In the genomic region with DNA sequence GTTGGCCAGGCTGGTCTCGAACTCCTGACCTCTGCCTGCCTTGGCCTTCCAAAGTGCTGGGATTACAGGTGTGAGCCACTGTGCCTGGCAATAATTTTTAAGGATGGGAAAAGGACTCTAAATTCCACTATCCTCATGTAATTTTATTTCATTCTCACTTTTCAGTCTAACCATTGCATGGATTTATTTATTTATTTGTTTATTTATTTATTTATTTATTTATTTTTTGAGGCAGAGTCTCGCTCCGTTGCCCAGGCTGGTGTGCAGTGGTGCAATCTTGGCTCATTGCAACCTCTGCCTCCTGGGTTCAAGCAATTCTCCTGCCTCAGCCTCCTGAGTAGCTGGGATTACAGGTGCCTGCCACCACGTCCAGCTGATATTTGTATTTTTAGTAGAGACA, we compare ENCODE assay signal across 1 cellular context.
TF ChIP-seq lines count a peak whose summit lies in the region.

No MANE protein-coding gene starts in this region.

TF ChIP-seq in HEK293, 187 proteins besides CTCF, POLR2A, EP300 and RAD21 (continued from another document):
- TF ChIP-seq, protein P1, sequence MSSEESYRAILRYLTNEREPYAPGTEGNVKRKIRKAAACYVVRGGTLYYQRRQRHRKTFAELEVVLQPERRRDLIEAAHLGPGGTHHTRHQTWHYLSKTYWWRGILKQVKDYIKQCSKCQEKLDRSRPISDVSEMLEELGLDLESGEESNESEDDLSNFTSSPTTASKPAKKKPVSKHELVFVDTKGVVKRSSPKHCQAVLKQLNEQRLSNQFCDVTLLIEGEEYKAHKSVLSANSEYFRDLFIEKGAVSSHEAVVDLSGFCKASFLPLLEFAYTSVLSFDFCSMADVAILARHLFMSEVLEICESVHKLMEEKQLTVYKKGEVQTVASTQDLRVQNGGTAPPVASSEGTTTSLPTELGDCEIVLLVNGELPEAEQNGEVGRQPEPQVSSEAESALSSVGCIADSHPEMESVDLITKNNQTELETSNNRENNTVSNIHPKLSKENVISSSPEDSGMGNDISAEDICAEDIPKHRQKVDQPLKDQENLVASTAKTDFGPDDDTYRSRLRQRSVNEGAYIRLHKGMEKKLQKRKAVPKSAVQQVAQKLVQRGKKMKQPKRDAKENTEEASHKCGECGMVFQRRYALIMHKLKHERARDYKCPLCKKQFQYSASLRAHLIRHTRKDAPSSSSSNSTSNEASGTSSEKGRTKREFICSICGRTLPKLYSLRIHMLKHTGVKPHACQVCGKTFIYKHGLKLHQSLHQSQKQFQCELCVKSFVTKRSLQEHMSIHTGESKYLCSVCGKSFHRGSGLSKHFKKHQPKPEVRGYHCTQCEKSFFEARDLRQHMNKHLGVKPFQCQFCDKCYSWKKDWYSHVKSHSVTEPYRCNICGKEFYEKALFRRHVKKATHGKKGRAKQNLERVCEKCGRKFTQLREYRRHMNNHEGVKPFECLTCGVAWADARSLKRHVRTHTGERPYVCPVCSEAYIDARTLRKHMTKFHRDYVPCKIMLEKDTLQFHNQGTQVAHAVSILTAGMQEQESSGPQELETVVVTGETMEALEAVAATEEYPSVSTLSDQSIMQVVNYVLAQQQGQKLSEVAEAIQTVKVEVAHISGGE (tag by site-specific recombination; conservative IDR thresholded peaks at IDR 0.05; ENCODE audit: low read depth), result peak; percentile 50; the same call in 1 of the 2 replicates
- 0 out of 2 replicates have a peak, but pooled peaks have one; percentile 21 for TF ChIP-seq ZNF202 (tag by site-specific recombination; IDR thresholded peaks at IDR 0.05; ENCODE audit: borderline replicate concordance)
- TF ChIP-seq ZNF433 (tag by site-specific recombination; IDR thresholded peaks at IDR 0.05; ENCODE audit: low read depth), result 0 out of 2 replicates have a peak, but pooled peaks have one; percentile 7
- TF ChIP-seq ZNF394 (tag by site-specific recombination; IDR thresholded peaks at IDR 0.05; ENCODE audit: borderline replicate concordance), result peak; percentile 78; the same call in 1 of the 2 replicates
